Comparison of ENCODE assay signal across 20 cellular contexts in genomic region chr21:21216013-21216412, GRCh38.
A peak's percentile ranks its signal among the peaks of the same experiment; 100 is the strongest.
DNase-seq lines count a peak whose midpoint lies in the region; ATAC-seq and TF ChIP-seq lines count a peak whose summit lies in the region.
"Had no signal": no experiment of that assay in that cellular context is flagged by ENCODE, and none has a peak within 500 bp of the region (broad histone marks: within the 10 kb centered on the region; RNA-seq: fewer than 3 reads in every experiment).

No MANE protein-coding gene starts in this region.

- peak; percentile 28 for DNase-seq in BE2C
- DNase-seq in NCI-H446 treated with DMSO at 0.1 percent for 48 hours (lab: John Stamatoyannopoulos, UW), result peak; percentile 94
- DNase-seq in activated CD4-positive, alpha-beta T cell treated with anti-CD3 and anti-CD28 coated beads, Interleukin-2, amount 50 U/mL, for 4 hours, result no peak
- no peak for DNase-seq in NCI-H2029 (lab: John Stamatoyannopoulos, UW)
- DNase-seq: 8988T; ACHN; AML-193; C1 segment of cervical spinal cord; Calu3; CD4-positive, alpha-beta memory T cell; COR-L47; DMS53; DMS79 treated with DMSO at 0.1 percent for 48 hours; GF-D8; GOT3; HFFc6 had no signal

- H3K36me3 ChIP-seq in BE2C, result no peaks in the 10 kb centered on the region
- H3K36me3 ChIP-seq: HAP-1 had no signal

- no peaks in the 10 kb centered on the region for H3K27me3 ChIP-seq in BE2C

- peaks cover 16% of the 10 kb centered on the region; the same call in 1 of the 2 replicates for H3K4me1 ChIP-seq in BE2C
- H3K4me1 ChIP-seq: A549, HAP-1 had no signal

- H3K9me3 ChIP-seq in BE2C, result no peaks in the 10 kb centered on the region; the same call in 1 of the 2 replicates
- H3K9me3 ChIP-seq: A549 had no signal

- ATAC-seq in SK-N-SH treated with all-trans-retinoic acid at 6 μM for 48 hours (no peak), GM21528 (IDR thresholded peaks at IDR 0.05; ENCODE audit: low FRiP score, unreplicated experiment) (no peak)
- ATAC-seq: A549 had no signal

- TF ChIP-seq CTCF in BE2C (IDR thresholded peaks at IDR 0.05; ENCODE audit: low read depth, low read length), result no peak

- H3K4me3 ChIP-seq in BE2C (ENCODE audit: low read depth, low read length), result no peak overlapping the region
- H3K4me3 ChIP-seq: A549, HAP-1 had no signal

TF ChIP-seq in SK-N-SH treated with all-trans-retinoic acid at 6 μM for 48 hours, 23 proteins besides CTCF, POLR2A, EP300 and RAD21:
- peak; percentile 63; the same call in 1 of the 2 replicates for TF ChIP-seq TCF4 (CRISPR knock-in tag; IDR thresholded peaks at IDR 0.05; ENCODE audit: borderline replicate concordance)
- TF ChIP-seq, protein P1, sequence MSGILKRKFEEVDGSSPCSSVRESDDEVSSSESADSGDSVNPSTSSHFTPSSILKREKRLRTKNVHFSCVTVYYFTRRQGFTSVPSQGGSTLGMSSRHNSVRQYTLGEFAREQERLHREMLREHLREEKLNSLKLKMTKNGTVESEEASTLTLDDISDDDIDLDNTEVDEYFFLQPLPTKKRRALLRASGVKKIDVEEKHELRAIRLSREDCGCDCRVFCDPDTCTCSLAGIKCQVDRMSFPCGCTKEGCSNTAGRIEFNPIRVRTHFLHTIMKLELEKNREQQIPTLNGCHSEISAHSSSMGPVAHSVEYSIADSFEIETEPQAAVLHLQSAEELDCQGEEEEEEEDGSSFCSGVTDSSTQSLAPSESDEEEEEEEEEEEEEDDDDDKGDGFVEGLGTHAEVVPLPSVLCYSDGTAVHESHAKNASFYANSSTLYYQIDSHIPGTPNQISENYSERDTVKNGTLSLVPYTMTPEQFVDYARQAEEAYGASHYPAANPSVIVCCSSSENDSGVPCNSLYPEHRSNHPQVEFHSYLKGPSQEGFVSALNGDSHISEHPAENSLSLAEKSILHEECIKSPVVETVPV (CRISPR knock-in tag; IDR thresholded peaks at IDR 0.05), result no peak

Comparison
In these comparisons a context has a peak if more than half of its experiments do, and no peak if none do; other contexts are left out.
1. DNase-seq: peak in BE2C (single experiment) and NCI-H446 treated with DMSO at 0.1 percent for 48 hours (single experiment); none in activated CD4-positive, alpha-beta T cell treated with anti-CD3 and anti-CD28 coated beads, Interleukin-2, amount 50 U/mL, for 4 hours (0 of 2) and NCI-H2029 (single experiment).